Comparison of ENCODE assay signal across 10 cellular contexts in the genomic region with DNA sequence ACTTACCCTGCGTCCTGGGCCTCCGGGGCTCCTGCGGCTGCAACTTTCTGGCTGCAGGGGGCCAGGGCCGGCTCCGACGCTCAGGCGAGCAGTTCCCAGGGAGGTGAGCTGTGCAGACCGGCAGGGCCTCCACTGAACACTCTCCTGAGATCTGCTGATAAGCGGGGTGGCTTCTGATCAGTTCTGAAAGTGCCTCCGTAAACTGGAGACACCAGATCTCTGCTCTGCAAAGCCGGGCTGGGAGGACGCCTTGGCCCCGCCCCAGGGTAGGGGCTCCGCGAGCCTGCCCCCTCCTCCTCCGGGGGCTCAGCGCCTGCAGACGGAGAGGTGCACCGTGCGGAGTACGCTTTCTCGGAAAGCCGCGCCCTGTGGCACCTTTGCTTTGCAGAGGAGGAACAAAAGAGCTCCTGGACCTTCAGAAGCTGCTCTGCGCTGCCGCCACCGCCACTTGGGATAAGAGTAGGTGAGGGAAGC.
A peak's percentile ranks its signal among the peaks of the same experiment; 100 is the strongest.
DNase-seq lines count a peak whose midpoint lies in the region; ATAC-seq, FAIRE-seq and TF ChIP-seq lines count a peak whose summit lies in the region.
"Had no signal": no experiment of that assay in that cellular context is flagged by ENCODE, and none has a peak within 500 bp of the region (broad histone marks: within the 10 kb centered on the region; RNA-seq: fewer than 3 reads in every experiment).

No MANE protein-coding gene starts in this region.

- H3K4me1 ChIP-seq in HepG2 (ENCODE audit: insufficient read depth, low read length) (no peaks in the 10 kb centered on the region), vagina (peaks cover 10% of the 10 kb centered on the region)

- H3K4me3 Mint-ChIP-seq in brain = peak overlapping the region in 4 of 5 experiments; percentile 60 to 78 (median 68)

- no peak overlapping the region for H3K9ac ChIP-seq in HepG2 (ENCODE audit: insufficient read depth, low read depth, low read length)

- TF ChIP-seq EP300 in HepG2 (IDR thresholded peaks at IDR 0.05; ENCODE audit: low read depth in 2 of 2, low read length in 2 of 2) (no peak), HepG2 (CRISPR knock-in tag; IDR thresholded peaks at IDR 0.05; ENCODE audit: borderline replicate concordance) (no peak)

- H3K27me3 Mint-ChIP-seq in brain = no peaks in the 10 kb centered on the region
- H3K27me3 Mint-ChIP-seq: naive B cell had no signal

- no peak for TF ChIP-seq RAD21 in HepG2 (CRISPR knock-in tag; IDR thresholded peaks at IDR 0.05)

- no peak for TF ChIP-seq POLR2A in HepG2 (IDR thresholded peaks at IDR 0.05; ENCODE audit: insufficient read depth in 1 of 2, low read depth in 2 of 2, low read length in 2 of 2)
- no peak for TF ChIP-seq POLR2A in vagina (IDR thresholded peaks at IDR 0.05)

- peaks cover 12% of the 10 kb centered on the region for H3K36me3 Mint-ChIP-seq in brain
- H3K36me3 Mint-ChIP-seq: naive B cell had no signal

- H3K9me3 ChIP-seq in HepG2 (ENCODE audit: low read length) = no peaks in the 10 kb centered on the region
- no peaks in the 10 kb centered on the region for H3K9me3 ChIP-seq in vagina

- H3K27ac ChIP-seq in HepG2 (ENCODE audit: extremely low read length, insufficient read depth, low read length) (no peak overlapping the region), vagina (no peak overlapping the region)

- H3K4me1 Mint-ChIP-seq in brain = peaks cover 8% of the 10 kb centered on the region

- no peaks in the 10 kb centered on the region for H3K36me3 ChIP-seq in HepG2 (replicated peaks in 1 of 2; ENCODE audit: control insufficient read depth in 1 of 2, insufficient read depth in 2 of 2, low read length in 2 of 2)
- no peaks in the 10 kb centered on the region for H3K36me3 ChIP-seq in vagina

- peak overlapping the region in 2 of 5 experiments; percentile 11 to 71 for H3K27ac Mint-ChIP-seq in brain

- no TSS peak for BruUV-seq in HepG2 (replicated peaks; lab: Mats Ljungman, UMichigan)

- POLR2A ChIA-PET in HepG2 (lab: Yijun Ruan, JAX) = no interaction called here

- H2AFZ ChIP-seq in HepG2 (ENCODE audit: low read length) = no peak overlapping the region

- peak; percentile 68 for ATAC-seq in HepG2

- TF ChIP-seq CTCF in brain (conservative IDR thresholded peaks at IDR 0.05) (peak in 1 of 2 experiments; percentile 37), HepG2 (CRISPR knock-in tag; IDR thresholded peaks at IDR 0.05) (no peak), vagina (IDR thresholded peaks at IDR 0.05) (no peak)

- DNase-seq in stimulated activated CD4-positive, alpha-beta T cell treated with anti-CD3 and anti-CD28 coated beads, Interleukin-15, amount 100 ng/mL, for 24 hours = peak; percentile 37
- no peak for DNase-seq in stimulated activated CD4-positive, alpha-beta T cell treated with anti-CD3 and anti-CD28 coated beads, Interleukin-12 subunit alpha, Interleukin-12 subunit beta, amount 100 ng/mL, for 4 hours
- DNase-seq in HepG2 (ENCODE audit: low spot score) (no peak), vagina (ENCODE audit: extremely low spot score in 2 of 2) (no peak), HUDEP-2 (lab: John Stamatoyannopoulos, UW; ENCODE audit: unreplicated experiment in 76 of 76) (no peak), SHP77 (lab: John Stamatoyannopoulos, UW) (no peak), hepatic stellate cell (ENCODE audit: low spot score) (no peak)
- DNase-seq: naive B cell had no signal

- no peak overlapping the region for H3K4me2 ChIP-seq in HepG2 (ENCODE audit: low read depth, low read length)

- 85% methylated on average over 13 of the region's 27 CpGs for WGBS in HepG2 (ENCODE audit: low lambda C conversion rate)

- H3K27me3 ChIP-seq in HepG2 (ENCODE audit: control insufficient read depth in 1 of 2, insufficient read depth in 2 of 2, low read length in 2 of 2) = no peaks in the 10 kb centered on the region
- no peaks in the 10 kb centered on the region for H3K27me3 ChIP-seq in vagina

- H4K20me1 ChIP-seq in HepG2 (ENCODE audit: insufficient read depth, low read length) = no peaks in the 10 kb centered on the region

- no peak overlapping the region for H3K4me3 ChIP-seq in HepG2 (replicated peaks in 1 of 3; ENCODE audit: insufficient read depth in 1 of 3, low read depth in 2 of 3, low read length in 3 of 3)
- H3K4me3 ChIP-seq in vagina = peak overlapping the region; percentile 26 to 33

- no peaks in the 10 kb centered on the region for H3K79me2 ChIP-seq in HepG2 (ENCODE audit: insufficient read depth, low read length)

- in situ Hi-C loops in HepG2 (cut with HindIII; ENCODE audit: extremely low pct_ligation_motif_present, low pct_unique_long_range_greater_than_20kb) = loop anchor here (25.0 kb wide), 1 partner anchor 281 kb away; no protein-coding TSS in a partner anchor

- intact Hi-C loops in HepG2 (cut with micrococcal nuclease; ENCODE audit: unreplicated experiment) (no loop called here), vagina (cut with DNase I) (no loop called here)

- CTCF ChIA-PET in HepG2 (lab: Yijun Ruan, JAX; ENCODE audit: low intra/inter-chr PET ratio, low total read pairs) = no interaction called here

- FAIRE-seq in HepG2 (lab: Jason Lieb, UNC) = no peak
- FAIRE-seq: G401.6 had no signal

- H3K9me3 Mint-ChIP-seq in brain = no peaks in the 10 kb centered on the region

TF ChIP-seq in HepG2, 621 proteins besides CTCF, POLR2A, EP300 and RAD21 (continues in another document):
- no peak for TF ChIP-seq DNMT3B (CRISPR knock-in tag; conservative IDR thresholded peaks at IDR 0.05)
- TF ChIP-seq, protein P1, sequence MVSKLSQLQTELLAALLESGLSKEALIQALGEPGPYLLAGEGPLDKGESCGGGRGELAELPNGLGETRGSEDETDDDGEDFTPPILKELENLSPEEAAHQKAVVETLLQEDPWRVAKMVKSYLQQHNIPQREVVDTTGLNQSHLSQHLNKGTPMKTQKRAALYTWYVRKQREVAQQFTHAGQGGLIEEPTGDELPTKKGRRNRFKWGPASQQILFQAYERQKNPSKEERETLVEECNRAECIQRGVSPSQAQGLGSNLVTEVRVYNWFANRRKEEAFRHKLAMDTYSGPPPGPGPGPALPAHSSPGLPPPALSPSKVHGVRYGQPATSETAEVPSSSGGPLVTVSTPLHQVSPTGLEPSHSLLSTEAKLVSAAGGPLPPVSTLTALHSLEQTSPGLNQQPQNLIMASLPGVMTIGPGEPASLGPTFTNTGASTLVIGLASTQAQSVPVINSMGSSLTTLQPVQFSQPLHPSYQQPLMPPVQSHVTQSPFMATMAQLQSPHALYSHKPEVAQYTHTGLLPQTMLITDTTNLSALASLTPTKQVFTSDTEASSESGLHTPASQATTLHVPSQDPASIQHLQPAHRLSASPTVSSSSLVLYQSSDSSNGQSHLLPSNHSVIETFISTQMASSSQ (IDR thresholded peaks at IDR 0.05; ENCODE audit: low read depth) = no peak
- TF ChIP-seq, protein P1 (CRISPR knock-in tag; IDR thresholded peaks at IDR 0.05; ENCODE audit: borderline replicate concordance) = no peak
- no peak for TF ChIP-seq SATB2 (CRISPR knock-in tag; IDR thresholded peaks at IDR 0.05)
- TF ChIP-seq, protein P2, sequence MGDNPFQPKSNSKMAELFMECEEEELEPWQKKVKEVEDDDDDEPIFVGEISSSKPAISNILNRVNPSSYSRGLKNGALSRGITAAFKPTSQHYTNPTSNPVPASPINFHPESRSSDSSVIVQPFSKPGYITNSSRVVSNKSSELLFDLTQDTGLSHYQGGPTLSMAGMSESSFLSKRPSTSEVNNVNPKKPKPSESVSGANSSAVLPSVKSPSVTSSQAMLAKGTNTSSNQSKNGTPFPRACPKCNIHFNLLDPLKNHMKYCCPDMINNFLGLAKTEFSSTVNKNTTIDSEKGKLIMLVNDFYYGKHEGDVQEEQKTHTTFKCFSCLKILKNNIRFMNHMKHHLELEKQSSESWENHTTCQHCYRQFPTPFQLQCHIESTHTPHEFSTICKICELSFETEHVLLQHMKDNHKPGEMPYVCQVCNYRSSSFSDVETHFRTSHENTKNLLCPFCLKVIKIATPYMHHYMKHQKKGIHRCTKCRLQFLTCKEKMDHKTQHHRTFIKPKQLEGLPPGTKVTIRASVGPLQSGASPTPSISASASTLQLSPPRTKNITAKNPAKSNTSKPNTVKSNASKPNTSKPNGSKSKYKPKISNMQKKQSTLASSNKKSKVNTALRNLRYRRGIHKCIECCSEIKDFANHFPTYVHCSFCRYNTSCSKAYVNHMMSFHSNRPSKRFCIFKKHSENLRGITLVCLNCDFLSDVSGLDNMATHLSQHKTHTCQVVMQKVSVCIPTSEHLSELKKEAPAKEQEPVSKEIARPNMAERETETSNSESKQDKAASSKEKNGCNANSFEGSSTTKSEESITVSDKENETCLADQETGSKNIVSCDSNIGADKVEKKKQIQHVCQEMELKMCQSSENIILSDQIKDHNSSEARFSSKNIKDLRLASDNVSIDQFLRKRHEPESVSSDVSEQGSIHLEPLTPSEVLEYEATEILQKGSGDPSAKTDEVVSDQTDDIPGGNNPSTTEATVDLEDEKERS (CRISPR knock-in tag; IDR thresholded peaks at IDR 0.05) = no peak
- no peak for TF ChIP-seq BCL6 (CRISPR knock-in tag; IDR thresholded peaks at IDR 0.05)
- TF ChIP-seq NFATC3 (CRISPR knock-in tag; IDR thresholded peaks at IDR 0.05) = no peak
- TF ChIP-seq, protein P3, sequence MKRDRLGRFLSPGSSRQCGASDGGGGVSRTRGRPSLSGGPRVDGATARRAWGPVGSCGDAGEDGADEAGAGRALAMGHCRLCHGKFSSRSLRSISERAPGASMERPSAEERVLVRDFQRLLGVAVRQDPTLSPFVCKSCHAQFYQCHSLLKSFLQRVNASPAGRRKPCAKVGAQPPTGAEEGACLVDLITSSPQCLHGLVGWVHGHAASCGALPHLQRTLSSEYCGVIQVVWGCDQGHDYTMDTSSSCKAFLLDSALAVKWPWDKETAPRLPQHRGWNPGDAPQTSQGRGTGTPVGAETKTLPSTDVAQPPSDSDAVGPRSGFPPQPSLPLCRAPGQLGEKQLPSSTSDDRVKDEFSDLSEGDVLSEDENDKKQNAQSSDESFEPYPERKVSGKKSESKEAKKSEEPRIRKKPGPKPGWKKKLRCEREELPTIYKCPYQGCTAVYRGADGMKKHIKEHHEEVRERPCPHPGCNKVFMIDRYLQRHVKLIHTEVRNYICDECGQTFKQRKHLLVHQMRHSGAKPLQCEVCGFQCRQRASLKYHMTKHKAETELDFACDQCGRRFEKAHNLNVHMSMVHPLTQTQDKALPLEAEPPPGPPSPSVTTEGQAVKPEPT (CRISPR knock-in tag; IDR thresholded peaks at IDR 0.05; ENCODE audit: low read depth) = no peak

Comparison
In these comparisons a context has a peak if more than half of its experiments do, and no peak if none do; other contexts are left out.
1. H3K4me3 ChIP-seq: peak in vagina (2 of 2); none in HepG2 (0 of 3).